1 cellular context compared by ENCODE assay signal in the genomic region with DNA sequence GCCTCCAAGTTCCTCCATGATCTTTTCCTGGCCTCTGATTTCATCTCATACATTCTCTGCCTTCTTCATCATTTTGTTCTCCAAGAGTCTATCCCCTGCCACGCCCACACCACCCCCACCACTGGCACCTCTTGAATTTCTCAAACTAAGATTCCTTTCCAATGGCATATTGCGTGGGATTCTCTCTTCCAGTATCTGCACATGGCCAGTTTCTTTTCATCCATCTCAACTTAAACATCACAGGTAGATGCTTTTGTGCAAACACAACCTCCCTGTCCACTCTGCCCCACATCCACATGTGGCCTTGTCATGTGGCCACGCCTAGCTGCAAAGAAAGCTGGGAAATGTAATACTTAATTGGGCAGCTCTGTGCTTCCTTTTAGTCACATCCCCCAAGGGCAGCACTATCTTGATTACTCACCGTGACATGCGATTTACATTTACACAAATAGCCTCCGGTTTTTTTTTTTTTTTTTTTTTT.
A peak's percentile ranks its signal among the peaks of the same experiment; 100 is the strongest.
TF ChIP-seq lines count a peak whose summit lies in the region.

No MANE protein-coding gene starts in this region.

TF ChIP-seq in GM12878, 131 proteins besides CTCF, POLR2A, EP300 and RAD21 (continued from another document):
- TF ChIP-seq CBFB (IDR thresholded peaks at IDR 0.05; ENCODE audit: low read depth) = no peak
- peak; percentile 69; the same call in 1 of the 2 replicates for TF ChIP-seq ZBED1 (IDR thresholded peaks at IDR 0.05; ENCODE audit: borderline replicate concordance)
- TF ChIP-seq ZNF384 (IDR thresholded peaks at IDR 0.05; ENCODE audit: borderline replicate concordance, low read depth, low read length) = peak; percentile 70
- TF ChIP-seq, protein P1, sequence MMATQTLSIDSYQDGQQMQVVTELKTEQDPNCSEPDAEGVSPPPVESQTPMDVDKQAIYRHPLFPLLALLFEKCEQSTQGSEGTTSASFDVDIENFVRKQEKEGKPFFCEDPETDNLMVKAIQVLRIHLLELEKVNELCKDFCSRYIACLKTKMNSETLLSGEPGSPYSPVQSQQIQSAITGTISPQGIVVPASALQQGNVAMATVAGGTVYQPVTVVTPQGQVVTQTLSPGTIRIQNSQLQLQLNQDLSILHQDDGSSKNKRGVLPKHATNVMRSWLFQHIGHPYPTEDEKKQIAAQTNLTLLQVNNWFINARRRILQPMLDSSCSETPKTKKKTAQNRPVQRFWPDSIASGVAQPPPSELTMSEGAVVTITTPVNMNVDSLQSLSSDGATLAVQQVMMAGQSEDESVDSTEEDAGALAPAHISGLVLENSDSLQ (IDR thresholded peaks at IDR 0.05) = peak; percentile 45; the same call in 1 of the 2 replicates
- no peak for TF ChIP-seq TCF12 (IDR thresholded peaks at IDR 0.05; ENCODE audit: low read depth, low read length)
- TF ChIP-seq TBL1XR1 (IDR thresholded peaks at IDR 0.05; ENCODE audit: low read depth, low read length) = no peak
- peak; percentile 64; the same call in 1 of the 2 replicates for TF ChIP-seq MEF2A (IDR thresholded peaks at IDR 0.05; ENCODE audit: insufficient read depth, low read depth, low read length)
- TF ChIP-seq TARDBP (IDR thresholded peaks at IDR 0.05; ENCODE audit: borderline replicate concordance) = no peak
- no peak for TF ChIP-seq MXI1 (IDR thresholded peaks at IDR 0.05; ENCODE audit: low read depth, low read length)
